In the genomic region with DNA sequence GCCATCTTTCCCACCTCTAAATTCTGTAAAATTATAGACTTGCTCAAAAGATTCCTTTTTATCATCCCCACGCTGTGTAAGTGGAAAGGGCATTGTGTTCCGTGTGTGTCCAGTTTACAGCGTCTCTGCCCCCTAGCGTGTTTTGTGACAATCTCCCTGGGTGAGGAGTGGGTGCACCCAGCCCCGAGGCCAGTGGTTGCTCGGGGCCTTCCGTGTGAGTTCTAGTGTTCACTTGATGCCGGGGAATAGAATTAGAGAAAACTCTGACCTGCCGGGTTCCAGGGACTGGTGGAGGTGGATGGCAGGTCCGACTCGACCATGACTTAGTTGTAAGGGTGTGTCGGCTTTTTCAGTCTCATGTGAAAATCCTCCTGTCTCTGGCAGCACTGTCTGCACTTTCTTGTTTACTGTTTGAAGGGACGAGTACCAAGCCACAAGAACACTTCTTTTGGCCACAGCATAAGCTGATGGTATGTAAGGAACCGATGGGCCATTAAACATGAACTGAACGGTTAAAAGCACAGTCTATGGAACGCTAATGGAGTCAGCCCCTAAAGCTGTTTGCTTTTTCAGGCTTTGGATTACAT, we compare ENCODE assay signal across 3 cellular contexts.
TF ChIP-seq lines count a peak whose summit lies in the region.

No MANE protein-coding gene starts in this region.

TF ChIP-seq in SK-N-SH, 30 proteins besides CTCF, POLR2A, EP300 and RAD21:
- TF ChIP-seq, protein P1, sequence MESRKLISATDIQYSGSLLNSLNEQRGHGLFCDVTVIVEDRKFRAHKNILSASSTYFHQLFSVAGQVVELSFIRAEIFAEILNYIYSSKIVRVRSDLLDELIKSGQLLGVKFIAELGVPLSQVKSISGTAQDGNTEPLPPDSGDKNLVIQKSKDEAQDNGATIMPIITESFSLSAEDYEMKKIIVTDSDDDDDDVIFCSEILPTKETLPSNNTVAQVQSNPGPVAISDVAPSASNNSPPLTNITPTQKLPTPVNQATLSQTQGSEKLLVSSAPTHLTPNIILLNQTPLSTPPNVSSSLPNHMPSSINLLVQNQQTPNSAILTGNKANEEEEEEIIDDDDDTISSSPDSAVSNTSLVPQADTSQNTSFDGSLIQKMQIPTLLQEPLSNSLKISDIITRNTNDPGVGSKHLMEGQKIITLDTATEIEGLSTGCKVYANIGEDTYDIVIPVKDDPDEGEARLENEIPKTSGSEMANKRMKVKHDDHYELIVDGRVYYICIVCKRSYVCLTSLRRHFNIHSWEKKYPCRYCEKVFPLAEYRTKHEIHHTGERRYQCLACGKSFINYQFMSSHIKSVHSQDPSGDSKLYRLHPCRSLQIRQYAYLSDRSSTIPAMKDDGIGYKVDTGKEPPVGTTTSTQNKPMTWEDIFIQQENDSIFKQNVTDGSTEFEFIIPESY (IDR thresholded peaks at IDR 0.05; ENCODE audit: borderline replicate concordance, low read depth), result no peak

TF ChIP-seq in SK-N-SH treated with all-trans-retinoic acid at 6 μM for 48 hours, 23 proteins besides CTCF, POLR2A, EP300 and RAD21:
- TF ChIP-seq ZNF8 (CRISPR knock-in tag; IDR thresholded peaks at IDR 0.05) (no peak), PPARA (CRISPR knock-in tag; IDR thresholded peaks at IDR 0.05; ENCODE audit: borderline replicate concordance) (no peak), SNAI2 (CRISPR knock-in tag; IDR thresholded peaks at IDR 0.05) (no peak), ZC3H10 (CRISPR knock-in tag; IDR thresholded peaks at IDR 0.05) (no peak), ZNF70 (CRISPR knock-in tag; IDR thresholded peaks at IDR 0.05) (no peak), BACH2 (CRISPR knock-in tag; IDR thresholded peaks at IDR 0.05; ENCODE audit: borderline replicate concordance) (no peak)
- TF ChIP-seq, protein P2, sequence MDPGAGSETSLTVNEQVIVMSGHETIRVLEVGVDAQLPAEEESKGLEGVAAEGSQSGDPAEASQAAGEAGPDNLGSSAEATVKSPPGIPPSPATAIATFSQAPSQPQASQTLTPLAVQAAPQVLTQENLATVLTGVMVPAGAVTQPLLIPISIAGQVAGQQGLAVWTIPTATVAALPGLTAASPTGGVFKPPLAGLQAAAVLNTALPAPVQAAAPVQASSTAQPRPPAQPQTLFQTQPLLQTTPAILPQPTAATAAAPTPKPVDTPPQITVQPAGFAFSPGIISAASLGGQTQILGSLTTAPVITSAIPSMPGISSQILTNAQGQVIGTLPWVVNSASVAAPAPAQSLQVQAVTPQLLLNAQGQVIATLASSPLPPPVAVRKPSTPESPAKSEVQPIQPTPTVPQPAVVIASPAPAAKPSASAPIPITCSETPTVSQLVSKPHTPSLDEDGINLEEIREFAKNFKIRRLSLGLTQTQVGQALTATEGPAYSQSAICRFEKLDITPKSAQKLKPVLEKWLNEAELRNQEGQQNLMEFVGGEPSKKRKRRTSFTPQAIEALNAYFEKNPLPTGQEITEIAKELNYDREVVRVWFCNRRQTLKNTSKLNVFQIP (CRISPR knock-in tag; IDR thresholded peaks at IDR 0.05; ENCODE audit: borderline replicate concordance, low read depth), result no peak
- TF ChIP-seq, protein P3, sequence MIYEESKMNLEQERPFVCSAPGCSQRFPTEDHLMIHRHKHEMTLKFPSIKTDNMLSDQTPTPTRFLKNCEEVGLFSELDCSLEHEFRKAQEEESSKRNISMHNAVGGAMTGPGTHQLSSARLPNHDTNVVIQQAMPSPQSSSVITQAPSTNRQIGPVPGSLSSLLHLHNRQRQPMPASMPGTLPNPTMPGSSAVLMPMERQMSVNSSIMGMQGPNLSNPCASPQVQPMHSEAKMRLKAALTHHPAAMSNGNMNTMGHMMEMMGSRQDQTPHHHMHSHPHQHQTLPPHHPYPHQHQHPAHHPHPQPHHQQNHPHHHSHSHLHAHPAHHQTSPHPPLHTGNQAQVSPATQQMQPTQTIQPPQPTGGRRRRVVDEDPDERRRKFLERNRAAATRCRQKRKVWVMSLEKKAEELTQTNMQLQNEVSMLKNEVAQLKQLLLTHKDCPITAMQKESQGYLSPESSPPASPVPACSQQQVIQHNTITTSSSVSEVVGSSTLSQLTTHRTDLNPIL (CRISPR knock-in tag; IDR thresholded peaks at IDR 0.05; ENCODE audit: low read depth), result no peak

TF ChIP-seq in IMR-90, 13 proteins besides CTCF, POLR2A, EP300 and RAD21:
- TF ChIP-seq, protein P4, sequence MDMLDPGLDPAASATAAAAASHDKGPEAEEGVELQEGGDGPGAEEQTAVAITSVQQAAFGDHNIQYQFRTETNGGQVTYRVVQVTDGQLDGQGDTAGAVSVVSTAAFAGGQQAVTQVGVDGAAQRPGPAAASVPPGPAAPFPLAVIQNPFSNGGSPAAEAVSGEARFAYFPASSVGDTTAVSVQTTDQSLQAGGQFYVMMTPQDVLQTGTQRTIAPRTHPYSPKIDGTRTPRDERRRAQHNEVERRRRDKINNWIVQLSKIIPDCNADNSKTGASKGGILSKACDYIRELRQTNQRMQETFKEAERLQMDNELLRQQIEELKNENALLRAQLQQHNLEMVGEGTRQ (IDR thresholded peaks at IDR 0.05; ENCODE audit: low read depth, low read length), result no peak
- TF ChIP-seq NFE2L2 (IDR thresholded peaks at IDR 0.05; ENCODE audit: low read depth, low read length), result no peak
- no peak for TF ChIP-seq FOS (IDR thresholded peaks at IDR 0.05; ENCODE audit: low read depth, low read length)
- TF ChIP-seq, protein P5, sequence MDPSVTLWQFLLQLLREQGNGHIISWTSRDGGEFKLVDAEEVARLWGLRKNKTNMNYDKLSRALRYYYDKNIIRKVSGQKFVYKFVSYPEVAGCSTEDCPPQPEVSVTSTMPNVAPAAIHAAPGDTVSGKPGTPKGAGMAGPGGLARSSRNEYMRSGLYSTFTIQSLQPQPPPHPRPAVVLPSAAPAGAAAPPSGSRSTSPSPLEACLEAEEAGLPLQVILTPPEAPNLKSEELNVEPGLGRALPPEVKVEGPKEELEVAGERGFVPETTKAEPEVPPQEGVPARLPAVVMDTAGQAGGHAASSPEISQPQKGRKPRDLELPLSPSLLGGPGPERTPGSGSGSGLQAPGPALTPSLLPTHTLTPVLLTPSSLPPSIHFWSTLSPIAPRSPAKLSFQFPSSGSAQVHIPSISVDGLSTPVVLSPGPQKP (IDR thresholded peaks at IDR 0.05; ENCODE audit: borderline replicate concordance, low read depth, low read length), result no peak
- no peak for TF ChIP-seq MAFK (IDR thresholded peaks at IDR 0.05; ENCODE audit: low read depth, low read length)
- TF ChIP-seq MXI1 (IDR thresholded peaks at IDR 0.05; ENCODE audit: borderline replicate concordance, low read depth, low read length), result no peak
- no peak for TF ChIP-seq MAZ (IDR thresholded peaks at IDR 0.05; ENCODE audit: borderline replicate concordance, low read depth, low read length)
- no peak for TF ChIP-seq SMC3 (IDR thresholded peaks at IDR 0.05; ENCODE audit: low read depth, low read length)
- no peak for TF ChIP-seq RFX5 (IDR thresholded peaks at IDR 0.05; ENCODE audit: low read depth, low read length)
- TF ChIP-seq BHLHE40 (IDR thresholded peaks at IDR 0.05; ENCODE audit: low read depth, low read length), result no peak
- no peak for TF ChIP-seq RCOR1 (IDR thresholded peaks at IDR 0.05; ENCODE audit: insufficient replicate concordance, low read length)
